ENCODE assay signal across 11 cellular contexts in the genomic region with DNA sequence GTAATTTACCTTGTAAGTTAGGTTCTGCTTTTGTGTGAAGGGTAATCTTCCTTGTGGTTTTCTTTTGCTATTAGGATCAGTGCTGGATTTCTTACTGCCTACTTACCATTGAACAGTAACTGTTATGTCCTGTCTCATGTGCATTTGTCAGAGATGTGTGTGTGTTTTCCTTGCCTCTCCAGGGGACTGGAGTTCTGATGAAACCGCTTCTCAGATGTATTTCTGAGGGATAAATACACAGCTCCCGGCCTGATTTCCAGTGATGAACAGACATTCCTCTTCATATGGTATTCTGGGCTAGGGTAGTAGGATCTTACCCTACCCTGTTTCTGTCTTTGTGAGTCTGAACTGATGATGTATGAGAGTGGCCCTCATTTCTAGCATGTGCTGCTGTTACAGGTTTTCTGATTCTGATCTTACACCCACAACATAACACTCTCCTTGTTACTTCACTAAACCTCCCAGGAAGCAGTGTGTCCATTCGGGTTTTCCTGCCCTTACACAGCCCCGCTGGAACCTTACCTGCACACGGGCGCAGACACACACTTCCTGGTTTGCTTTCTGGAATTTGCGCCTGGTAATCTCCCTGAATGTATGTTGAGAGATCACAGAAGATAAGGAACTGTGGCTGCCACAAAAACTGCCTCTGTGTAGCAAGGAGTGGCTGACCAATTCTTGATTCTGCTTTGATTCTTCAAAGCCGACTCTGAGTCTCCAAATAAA. TPM values are rescaled to one million over a fixed set of nuclear protein-coding genes. Genes with fewer than 3 reads are reported as not detected.
DNase-seq lines count a peak whose midpoint lies in the region; ATAC-seq and TF ChIP-seq lines count a peak whose summit lies in the region.
"Had no signal": no experiment of that assay in that cellular context is flagged by ENCODE, and none has a peak within 500 bp of the region (broad histone marks: within the 10 kb centered on the region; RNA-seq: fewer than 3 reads in every experiment).

No MANE protein-coding gene starts in this region.

- H3K27me3 Mint-ChIP-seq in CD4-positive, CD25-positive, alpha-beta regulatory T cell, result no peaks in the 10 kb centered on the region
- no peaks in the 10 kb centered on the region for H3K27me3 Mint-ChIP-seq in brain

- H3K56ac ChIP-seq in IMR-90 (ENCODE audit: extremely low read depth, insufficient read depth, low read length), result no peak overlapping the region

- H2BK120ac ChIP-seq in IMR-90 (ENCODE audit: low read depth, low read length), result no peak overlapping the region

- POLR2A ChIA-PET in IMR-90 (lab: Charles Lee; ENCODE audit: unreplicated experiment), result no interaction called here

- peak overlapping the region; percentile 18 for H3K27ac ChIP-seq in CD4-positive, CD25-positive, alpha-beta regulatory T cell (ENCODE audit: insufficient read depth, low read length, poor library complexity, severe bottlenecking)
- no peak overlapping the region for H3K27ac ChIP-seq in IMR-90 (ENCODE audit: insufficient read depth, low read length)

- BruUV-seq in IMR-90 (replicated peaks; lab: Mats Ljungman, UMichigan), result no TSS peak

- peak overlapping the region in 2 of 3 donors; percentile 53 to 70 for H3K27ac Mint-ChIP-seq in CD4-positive, CD25-positive, alpha-beta regulatory T cell
- H3K27ac Mint-ChIP-seq in brain, result peak overlapping the region in 3 of 5 experiments; percentile 3 to 23 (median 15)

- no peak overlapping the region for H3K23ac ChIP-seq in IMR-90 (ENCODE audit: low read depth, low read length)

- no peak overlapping the region for H3K14ac ChIP-seq in IMR-90 (replicated peaks; ENCODE audit: low read depth, low read length)

- peaks cover 17% of the 10 kb centered on the region for H3K4me1 ChIP-seq in CD4-positive, CD25-positive, alpha-beta regulatory T cell (ENCODE audit: control insufficient read depth, insufficient read depth, low read length, poor library complexity, severe bottlenecking)
- H3K4me1 ChIP-seq in IMR-90 (ENCODE audit: control insufficient read depth, insufficient read depth, low read length), result peaks cover 5% of the 10 kb centered on the region
- peaks cover 19% of the 10 kb centered on the region for H3K4me1 ChIP-seq in mucosa of descending colon (ENCODE audit: low read depth)

- H3K9ac ChIP-seq in IMR-90 (ENCODE audit: low read depth, low read length), result no peak overlapping the region

- H3K36me3 ChIP-seq in CD4-positive, CD25-positive, alpha-beta regulatory T cell (ENCODE audit: control insufficient read depth, insufficient read depth, low read length), result peaks cover 33% of the 10 kb centered on the region
- H3K36me3 ChIP-seq in IMR-90 (ENCODE audit: control insufficient read depth, insufficient read depth, low read length) (peaks cover 2% of the 10 kb centered on the region; the same call in 1 of the 2 replicates), mucosa of descending colon (ENCODE audit: low read depth) (no peaks in the 10 kb centered on the region)

- no peak overlapping the region for H3K4ac ChIP-seq in IMR-90 (ENCODE audit: low read depth, low read length)

- H2AK5ac ChIP-seq in IMR-90 (ENCODE audit: low read depth, low read length), result no peak overlapping the region

- H4K91ac ChIP-seq in IMR-90 (ENCODE audit: insufficient read depth, low read depth, low read length), result no peak overlapping the region

- H3K4me3 ChIP-seq in CD4-positive, CD25-positive, alpha-beta regulatory T cell (ENCODE audit: low read depth, low read length), result no peak overlapping the region
- H3K4me3 ChIP-seq in IMR-90 (ENCODE audit: insufficient read depth, low read depth, low read length), result no peak overlapping the region
- no peak overlapping the region for H3K4me3 ChIP-seq in mucosa of descending colon

- peaks cover 22 to 71% of the 10 kb centered on the region in 2 experiments; a peak in 3 of 4 replicates for H3K79me1 ChIP-seq in IMR-90 (ENCODE audit: low read depth in 1 of 2, low read length in 2 of 2)

- no peak for TF ChIP-seq RAD21 in IMR-90 (IDR thresholded peaks at IDR 0.05; ENCODE audit: low read length)

- H2AK9ac ChIP-seq in IMR-90 (replicated peaks; ENCODE audit: low read depth, low read length, poor library complexity), result no peak overlapping the region

- H3K36me3 Mint-ChIP-seq in CD4-positive, CD25-positive, alpha-beta regulatory T cell, result peaks cover 39% of the 10 kb centered on the region
- H3K36me3 Mint-ChIP-seq in brain, result peaks cover 98% of the 10 kb centered on the region

- H3K4me3 Mint-ChIP-seq in CD4-positive, CD25-positive, alpha-beta regulatory T cell, result peak overlapping the region in 1 of 4 donors; percentile 51
- H3K4me3 Mint-ChIP-seq in brain, result no peak overlapping the region

- intact Hi-C loops in IMR-90 (cut with micrococcal nuclease), result loop anchor here (5.0 kb wide), 1 partner anchor 38 kb away; no protein-coding TSS in a partner anchor
- intact Hi-C loops in mucosa of descending colon (cut with DNase I, micrococcal nuclease), result no loop called here

- H3K18ac ChIP-seq in IMR-90 (ENCODE audit: low read depth, low read length), result no peak overlapping the region

- no peak overlapping the region for H2BK5ac ChIP-seq in IMR-90 (ENCODE audit: low read depth, low read length, poor library complexity, severe bottlenecking)

- no peaks in the 10 kb centered on the region for H3K27me3 ChIP-seq in CD4-positive, CD25-positive, alpha-beta regulatory T cell (ENCODE audit: control insufficient read depth, insufficient read depth, low read length)
- no peaks in the 10 kb centered on the region for H3K27me3 ChIP-seq in IMR-90 (ENCODE audit: control insufficient read depth, insufficient read depth, low read length)

- peaks cover 6% of the 10 kb centered on the region for H3K9me1 ChIP-seq in IMR-90 (ENCODE audit: insufficient read depth, low read length)

- H2BK20ac ChIP-seq in IMR-90 (ENCODE audit: low read depth, low read length), result no peak overlapping the region

- no peak overlapping the region for H2BK15ac ChIP-seq in IMR-90 (ENCODE audit: low read depth, low read length)

- peaks cover 60% of the 10 kb centered on the region for H4K20me1 ChIP-seq in IMR-90 (ENCODE audit: insufficient read depth, low read length)

- peaks cover 3 to 16% (median 4%) of the 10 kb centered on the region in 7 donors for H3K9me3 Mint-ChIP-seq in CD4-positive, CD25-positive, alpha-beta regulatory T cell
- peaks cover 23 to 49% (median 43%) of the 10 kb centered on the region in 5 experiments for H3K9me3 Mint-ChIP-seq in brain

- TF ChIP-seq POLR2A in IMR-90 (IDR thresholded peaks at IDR 0.05; ENCODE audit: low read depth, low read length), result no peak

- H3K4me1 Mint-ChIP-seq in CD4-positive, CD25-positive, alpha-beta regulatory T cell, result peaks cover 43 to 78% (median 56%) of the 10 kb centered on the region in 4 donors
- H3K4me1 Mint-ChIP-seq in brain, result peaks cover 8% of the 10 kb centered on the region

- in situ Hi-C loops in IMR-90 (cut with MboI; ENCODE audit: low sequenced_read_pairs), result no loop called here

- H3K9me3 ChIP-seq in CD4-positive, CD25-positive, alpha-beta regulatory T cell (ENCODE audit: control insufficient read depth in 2 of 2, low read length in 2 of 2), result peaks cover 11 to 15% of the 10 kb centered on the region in 2 experiments
- H3K9me3 ChIP-seq in IMR-90 (ENCODE audit: control insufficient read depth, insufficient read depth, low read length) (no peaks in the 10 kb centered on the region; the same call in 1 of the 2 replicates), mucosa of descending colon (peaks cover 5% of the 10 kb centered on the region)

- WGBS in IMR-90 (ENCODE audit: extremely low coverage in 2 of 2, insufficient read length in 1 of 2), 2 experiments, result 97% methylated on average over 5 of the region's 8 CpGs; no CpG with 5 or more reads in 1 of the 2 experiments

- TF ChIP-seq CTCF in IMR-90 (conservative IDR thresholded peaks at IDR 0.05; ENCODE audit: low read depth, low read length) (no peak), brain (conservative IDR thresholded peaks at IDR 0.05) (no peak), mucosa of descending colon (IDR thresholded peaks at IDR 0.05) (no peak)

- no peak for ATAC-seq in CD4-positive, CD25-positive, alpha-beta regulatory T cell (ENCODE audit: low read depth in 2 of 2)
- peak; percentile 41 for ATAC-seq in IMR-90 (ENCODE audit: low read depth)
- ATAC-seq in mucosa of descending colon, result peak; percentile 98
- no peak for ATAC-seq in HG03196 (IDR thresholded peaks at IDR 0.05; ENCODE audit: unreplicated experiment)
- no peak for ATAC-seq in HG02610 (IDR thresholded peaks at IDR 0.05; ENCODE audit: unreplicated experiment)
- ATAC-seq: esophagus mucosa had no signal

- CTCF ChIA-PET in IMR-90 (lab: Yijun Ruan, JAX), result no interaction called here

- H3K4me2 ChIP-seq in IMR-90 (ENCODE audit: low read depth, low read length), result no peak overlapping the region

- dilution Hi-C loops in IMR-90 (cut with HindIII; ENCODE audit: low sequenced_read_pairs, unreplicated experiment), result no loop called here

- DNase-seq in CD4-positive, CD25-positive, alpha-beta regulatory T cell, result no peak
- no peak for DNase-seq in IMR-90
- peak in 2 of 3 donors; percentile 61 to 62 for DNase-seq in mucosa of descending colon
- DNase-seq in activated effector memory CD4-positive, alpha-beta T cell treated with anti-CD3 and anti-CD28 coated beads, Interleukin-2, amount 50 U/mL, for 16 hours, result no peak
- no peak for DNase-seq in DMS79 (lab: John Stamatoyannopoulos, UW)
- DNase-seq: aorta, NCI-H2029 had no signal

- no peak overlapping the region for H2AFZ ChIP-seq in IMR-90 (replicated peaks; ENCODE audit: low read length, poor library complexity)

- no peak overlapping the region for H4K5ac ChIP-seq in IMR-90 (ENCODE audit: low read depth, low read length)

- no peak overlapping the region for H4K8ac ChIP-seq in IMR-90 (ENCODE audit: low read depth in 2 of 2, low read length in 2 of 2)

RNA-seq across cellular contexts. Expression of a gene that starts 14.7 kb away (rescaled TPM):
- total RNA-seq in CD4-positive, CD25-positive, alpha-beta regulatory T cell, result 83.7 TPM
- 10 to 100 TPM; 37.5 to 46.4 (median 41.7) TPM for polyA plus RNA-seq in CD4-positive, CD25-positive, alpha-beta regulatory T cell
- 33.9 and 36.0 TPM in 2 replicates for total RNA-seq in IMR-90 (2012; rRNA removed)
- polyA plus RNA-seq in IMR-90 (2012; rRNA removed), result 28.6 and 31.8 TPM in 2 replicates
- 7.9 and 19.7 TPM in 2 replicates for polyA plus RNA-seq in IMR-90 (2012; cell fraction: cytosol; rRNA removed)
- polyA plus RNA-seq in IMR-90 (2012; cell fraction: nucleus; rRNA removed; ENCODE audit: low replicate concordance), result 2.4 and 14.3 TPM in 2 replicates
- polyA plus RNA-seq in brain (ENCODE audit: insufficient read depth, low read depth, low replicate concordance), result 71.7 TPM
- 10 to 100 TPM; 50.6 to 74.7 (median 69.6) TPM for total RNA-seq in mucosa of descending colon

RNA-seq across cellular contexts. Expression of a gene that starts 42.2 kb away (rescaled TPM):
- 17.2 TPM for total RNA-seq in CD4-positive, CD25-positive, alpha-beta regulatory T cell
- polyA plus RNA-seq in CD4-positive, CD25-positive, alpha-beta regulatory T cell, result 10 to 100 TPM; 18.8 to 40.4 (median 25.9) TPM
- total RNA-seq in IMR-90 (2012; rRNA removed) (14.5 and 22.2 TPM in 2 replicates), mucosa of descending colon (10 to 100 TPM; 22.5 to 30.5 (median 29.0) TPM)
- polyA plus RNA-seq in IMR-90 (2012; rRNA removed) (7.9 and 9.4 TPM in 2 replicates), brain (ENCODE audit: insufficient read depth, low read depth, low replicate concordance) (33.0 TPM)
- polyA plus RNA-seq in IMR-90 (2012; cell fraction: cytosol; rRNA removed), result 2.3 and 3.5 TPM in 2 replicates
- polyA plus RNA-seq in IMR-90 (2012; cell fraction: nucleus; rRNA removed; ENCODE audit: low replicate concordance), result 0.60 and 3.1 TPM in 2 replicates

RNA-seq across cellular contexts. Expression of a gene that starts 42.3 kb away (rescaled TPM):
- total RNA-seq in CD4-positive, CD25-positive, alpha-beta regulatory T cell, result 1.9 TPM
- polyA plus RNA-seq in CD4-positive, CD25-positive, alpha-beta regulatory T cell, result 1 to 10 TPM; 4.7 to 6.2 (median 5.6) TPM
- total RNA-seq in IMR-90 (2012; rRNA removed), result 1.1 and 1.7 TPM in 2 replicates
- polyA plus RNA-seq in IMR-90 (2012; rRNA removed), result 0.98 and 1.4 TPM in 2 replicates
- 0.66 and 0.71 TPM in 2 replicates for polyA plus RNA-seq in IMR-90 (2012; cell fraction: cytosol; rRNA removed)
- polyA plus RNA-seq in IMR-90 (2012; cell fraction: nucleus; rRNA removed; ENCODE audit: low replicate concordance), result 0.14 and 0.19 TPM in 2 replicates
- polyA plus RNA-seq in brain (ENCODE audit: insufficient read depth, low read depth, low replicate concordance), result 4.9 TPM
- total RNA-seq in mucosa of descending colon, result 1 to 10 TPM in 1 of 3 donors, under 1 TPM in 2; 0.23 to 3.8 (median 0.70) TPM

Comparison
In these comparisons a context has a peak if more than half of its experiments do, and no peak if none do; other contexts are left out.
1. ATAC-seq: peak in IMR-90 (single experiment) and mucosa of descending colon (single experiment); none in CD4-positive, CD25-positive, alpha-beta regulatory T cell (0 of 2), HG03196 (single experiment) and HG02610 (single experiment).
2. DNase-seq: peak in mucosa of descending colon (2 of 3); none in CD4-positive, CD25-positive, alpha-beta regulatory T cell (0 of 3), IMR-90 (single experiment), activated effector memory CD4-positive, alpha-beta T cell treated with anti-CD3 and anti-CD28 coated beads, Interleukin-2, amount 50 U/mL, for 16 hours (single experiment) and DMS79 (single experiment).